9 cellular contexts compared by ENCODE assay signal in the genomic region with DNA sequence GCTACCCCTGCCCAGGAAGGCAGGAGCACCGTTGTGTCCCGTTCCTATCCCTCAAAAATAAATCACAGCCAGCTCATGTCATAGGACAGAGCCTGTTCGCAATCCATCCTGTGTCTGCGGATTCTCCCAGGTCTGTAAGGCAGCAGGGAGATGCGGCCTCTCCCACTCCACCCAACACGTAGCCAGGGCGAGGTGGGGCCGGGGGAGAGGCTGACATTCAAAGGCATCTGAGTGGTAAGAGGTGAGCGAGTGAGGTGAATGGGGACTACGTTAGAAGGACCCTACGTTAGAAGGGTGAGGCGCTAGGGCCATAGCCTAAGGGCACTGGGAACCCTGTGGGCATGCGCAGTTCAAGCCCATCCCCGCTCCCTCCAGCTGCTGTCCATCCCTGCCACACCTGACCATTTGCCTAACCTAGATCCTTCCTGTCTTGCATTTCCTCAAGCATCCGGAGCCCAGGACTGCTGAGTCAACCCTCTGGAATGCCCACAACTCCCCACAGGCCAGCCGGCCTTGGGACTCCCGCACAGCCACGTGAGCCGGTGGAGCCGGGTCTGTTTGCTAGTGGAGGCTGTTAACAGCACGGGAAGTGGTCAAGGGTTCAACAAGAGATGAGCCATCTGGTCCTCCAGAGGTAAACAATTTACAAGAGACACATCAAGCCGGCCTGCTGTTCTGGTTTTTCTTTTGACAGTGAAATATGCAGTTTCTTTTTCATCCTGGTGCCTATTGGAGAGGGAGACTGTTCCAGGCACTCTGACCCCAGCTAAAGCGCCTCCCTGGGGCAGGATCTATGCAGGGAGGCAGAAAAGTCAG. TPM values are rescaled to one million over a fixed set of nuclear protein-coding genes. Genes with fewer than 3 reads are reported as not detected.
DNase-seq lines count a peak whose midpoint lies in the region; ATAC-seq and TF ChIP-seq lines count a peak whose summit lies in the region.
"Had no signal": no experiment of that assay in that cellular context is flagged by ENCODE, and none has a peak within 500 bp of the region (broad histone marks: within the 10 kb centered on the region; RNA-seq: fewer than 3 reads in every experiment).

No MANE protein-coding gene starts in this region.

- POLR2A ChIA-PET in activated CD8-positive, alpha-beta T cell treated with anti-CD3 and anti-CD28 coated beads for 36 hours (lab: Charles Lee), result no interaction called here

- no peak overlapping the region for H3K9ac ChIP-seq in neuronal stem cell (ENCODE audit: low read depth, low read length, poor library complexity)

- H3K4me1 Mint-ChIP-seq in Calu3 (ENCODE audit: low read depth, unreplicated experiment), result peaks cover 33% of the 10 kb centered on the region
- no peaks in the 10 kb centered on the region for H3K4me1 Mint-ChIP-seq in activated CD8-positive, alpha-beta T cell treated with anti-CD3 and anti-CD28 coated beads for 36 hours (ENCODE audit: low read depth)
- H3K4me1 Mint-ChIP-seq: central memory CD8-positive, alpha-beta T cell had no signal

- H3K36me3 ChIP-seq in neuronal stem cell (replicated peaks in 1 of 2; ENCODE audit: control insufficient read depth in 2 of 2, insufficient read depth in 2 of 2, low read length in 2 of 2), result no peaks in the 10 kb centered on the region

- H3K27ac ChIP-seq in neuronal stem cell (replicated peaks; ENCODE audit: low read length), result no peak overlapping the region

- no peak overlapping the region for H4K8ac ChIP-seq in neuronal stem cell (ENCODE audit: low read depth, low read length)

- peak overlapping the region; percentile 49 for H3K23ac ChIP-seq in neuronal stem cell (ENCODE audit: low read depth, low read length, poor library complexity)

- no peak for ATAC-seq in GM18858 (IDR thresholded peaks at IDR 0.05; ENCODE audit: unreplicated experiment)
- no peak for ATAC-seq in activated CD8-positive, alpha-beta T cell treated with anti-CD3 and anti-CD28 coated beads for 36 hours
- no peak for ATAC-seq in GM18868 (IDR thresholded peaks at IDR 0.05; ENCODE audit: unreplicated experiment)

- peak overlapping the region; percentile 53 for H3K27ac Mint-ChIP-seq in Calu3 (ENCODE audit: unreplicated experiment)
- H3K27ac Mint-ChIP-seq in activated CD8-positive, alpha-beta T cell treated with anti-CD3 and anti-CD28 coated beads for 36 hours, result no peak overlapping the region

- intact Hi-C loops in Calu3 (cut with micrococcal nuclease; ENCODE audit: unreplicated experiment), result loop anchor here (1.0 kb wide), 1 partner anchor 9 kb away; no protein-coding TSS in a partner anchor
- intact Hi-C loops in activated CD8-positive, alpha-beta T cell treated with anti-CD3 and anti-CD28 coated beads for 36 hours (cut with micrococcal nuclease), result no loop called here

- H2AFZ ChIP-seq in neuronal stem cell (ENCODE audit: low read length), result peak overlapping the region; percentile 71

- peak overlapping the region; percentile 5 for H2BK12ac ChIP-seq in neuronal stem cell (ENCODE audit: low read length)

- H3K27me3 ChIP-seq in neuronal stem cell (ENCODE audit: control insufficient read depth in 3 of 3, insufficient read depth in 3 of 3, low read depth in 1 of 3, low read length in 3 of 3), result no peaks in the 10 kb centered on the region

- no CpG with 5 or more reads among the region's 23 CpGs for WGBS in neuronal stem cell (ENCODE audit: extremely low coverage in 2 of 2, insufficient read length in 2 of 2, insufficient replicate concordance in 1 of 2), 2 donors

- CTCF ChIA-PET in Calu3 (lab: Charles Lee), result interaction anchor here (0.6 to 2.1 kb wide), 11 partner anchors 10 to 148 kb away, joined by 3 to 12 read pairs (median 4); no protein-coding TSS in a partner anchor
- CTCF ChIA-PET in activated CD8-positive, alpha-beta T cell treated with anti-CD3 and anti-CD28 coated beads for 36 hours (lab: Charles Lee), result interaction anchor here (1.0 to 3.5 kb wide), 3 partner anchors 10 to 21 kb away, joined by 3 to 12 read pairs (median 3); no protein-coding TSS in a partner anchor

- H4K91ac ChIP-seq in neuronal stem cell (ENCODE audit: low read depth, low read length, poor library complexity), result peak overlapping the region; percentile 46

- H3K27me3 Mint-ChIP-seq in Calu3 (ENCODE audit: unreplicated experiment), result no peaks in the 10 kb centered on the region
- no peaks in the 10 kb centered on the region for H3K27me3 Mint-ChIP-seq in activated CD8-positive, alpha-beta T cell treated with anti-CD3 and anti-CD28 coated beads for 36 hours

- H3K9me3 ChIP-seq in neuronal stem cell (replicated peaks in 1 of 2; ENCODE audit: control insufficient read depth in 2 of 2, insufficient read depth in 1 of 2, low read depth in 1 of 2, low read length in 2 of 2), result peaks cover 4 to 7% of the 10 kb centered on the region in 2 donors

- H3K4me3 Mint-ChIP-seq in Calu3 (ENCODE audit: low read depth, unreplicated experiment), result peak overlapping the region; percentile 3
- H3K4me3 Mint-ChIP-seq in activated CD8-positive, alpha-beta T cell treated with anti-CD3 and anti-CD28 coated beads for 36 hours, result no peak overlapping the region
- H3K4me3 Mint-ChIP-seq: central memory CD8-positive, alpha-beta T cell had no signal

- H3K4ac ChIP-seq in neuronal stem cell (ENCODE audit: low read length), result no peak overlapping the region

- no peaks in the 10 kb centered on the region for H3K79me1 ChIP-seq in neuronal stem cell (ENCODE audit: low read depth, low read length)

- H2BK5ac ChIP-seq in neuronal stem cell (ENCODE audit: low read length), result no peak overlapping the region

- H2BK120ac ChIP-seq in neuronal stem cell (ENCODE audit: low read depth, low read length), result no peak overlapping the region

- H3K4me2 ChIP-seq in neuronal stem cell (ENCODE audit: insufficient read depth, low read length, poor library complexity, severe bottlenecking), result no peak overlapping the region

- peaks cover 10% of the 10 kb centered on the region for H3K36me3 Mint-ChIP-seq in Calu3 (ENCODE audit: insufficient read depth, unreplicated experiment)
- H3K36me3 Mint-ChIP-seq in activated CD8-positive, alpha-beta T cell treated with anti-CD3 and anti-CD28 coated beads for 36 hours (ENCODE audit: low read depth), result no peaks in the 10 kb centered on the region

- H3K18ac ChIP-seq in neuronal stem cell (ENCODE audit: low read length), result peak overlapping the region; percentile 85

- DNase-seq in Calu3 (peak; percentile 98), fibroblast of gingiva (ENCODE audit: low read depth) (peak; percentile 98), neuronal stem cell (ENCODE audit: low spot score) (no peak), SKM-1 treated with dmso at 0.1 percent for 144 hours (lab: John Stamatoyannopoulos, UW; ENCODE audit: unreplicated experiment) (no peak)
- DNase-seq in activated CD8-positive, alpha-beta T cell treated with anti-CD3 and anti-CD28 coated beads for 36 hours, result no peak

- peak overlapping the region; percentile 75 for H2BK15ac ChIP-seq in neuronal stem cell (ENCODE audit: low read length)

- H2AK5ac ChIP-seq in neuronal stem cell (ENCODE audit: low read depth, low read length), result peak overlapping the region; percentile 36

- TSS peak; percentile 51 for BruUV-seq in Calu3 (replicated peaks; lab: Mats Ljungman, UMichigan)

- no peak overlapping the region for H3K14ac ChIP-seq in neuronal stem cell (ENCODE audit: low read length)

- TF ChIP-seq CTCF in Calu3 (IDR thresholded peaks at IDR 0.05; ENCODE audit: unreplicated experiment), result no peak
- TF ChIP-seq CTCF in activated CD8-positive, alpha-beta T cell treated with anti-CD3 and anti-CD28 coated beads for 36 hours (IDR thresholded peaks at IDR 0.05), result no peak

- H3K9me3 Mint-ChIP-seq in Calu3 (ENCODE audit: low read depth, unreplicated experiment), result no peaks in the 10 kb centered on the region
- H3K9me3 Mint-ChIP-seq in activated CD8-positive, alpha-beta T cell treated with anti-CD3 and anti-CD28 coated beads for 36 hours, result peaks cover 4% of the 10 kb centered on the region
- H3K9me3 Mint-ChIP-seq: central memory CD8-positive, alpha-beta T cell had no signal

- H3K4me1 ChIP-seq in neuronal stem cell (ENCODE audit: control insufficient read depth in 2 of 2, insufficient read depth in 1 of 2, low read depth in 1 of 2, low read length in 2 of 2), result peaks cover 10 to 14% of the 10 kb centered on the region in 2 donors

- H3K4me3 ChIP-seq in neuronal stem cell (ENCODE audit: low read length in 2 of 2), result no peak overlapping the region

TF ChIP-seq in PFSK-1, 5 proteins besides CTCF, POLR2A, EP300 and RAD21:
- TF ChIP-seq, protein P1, sequence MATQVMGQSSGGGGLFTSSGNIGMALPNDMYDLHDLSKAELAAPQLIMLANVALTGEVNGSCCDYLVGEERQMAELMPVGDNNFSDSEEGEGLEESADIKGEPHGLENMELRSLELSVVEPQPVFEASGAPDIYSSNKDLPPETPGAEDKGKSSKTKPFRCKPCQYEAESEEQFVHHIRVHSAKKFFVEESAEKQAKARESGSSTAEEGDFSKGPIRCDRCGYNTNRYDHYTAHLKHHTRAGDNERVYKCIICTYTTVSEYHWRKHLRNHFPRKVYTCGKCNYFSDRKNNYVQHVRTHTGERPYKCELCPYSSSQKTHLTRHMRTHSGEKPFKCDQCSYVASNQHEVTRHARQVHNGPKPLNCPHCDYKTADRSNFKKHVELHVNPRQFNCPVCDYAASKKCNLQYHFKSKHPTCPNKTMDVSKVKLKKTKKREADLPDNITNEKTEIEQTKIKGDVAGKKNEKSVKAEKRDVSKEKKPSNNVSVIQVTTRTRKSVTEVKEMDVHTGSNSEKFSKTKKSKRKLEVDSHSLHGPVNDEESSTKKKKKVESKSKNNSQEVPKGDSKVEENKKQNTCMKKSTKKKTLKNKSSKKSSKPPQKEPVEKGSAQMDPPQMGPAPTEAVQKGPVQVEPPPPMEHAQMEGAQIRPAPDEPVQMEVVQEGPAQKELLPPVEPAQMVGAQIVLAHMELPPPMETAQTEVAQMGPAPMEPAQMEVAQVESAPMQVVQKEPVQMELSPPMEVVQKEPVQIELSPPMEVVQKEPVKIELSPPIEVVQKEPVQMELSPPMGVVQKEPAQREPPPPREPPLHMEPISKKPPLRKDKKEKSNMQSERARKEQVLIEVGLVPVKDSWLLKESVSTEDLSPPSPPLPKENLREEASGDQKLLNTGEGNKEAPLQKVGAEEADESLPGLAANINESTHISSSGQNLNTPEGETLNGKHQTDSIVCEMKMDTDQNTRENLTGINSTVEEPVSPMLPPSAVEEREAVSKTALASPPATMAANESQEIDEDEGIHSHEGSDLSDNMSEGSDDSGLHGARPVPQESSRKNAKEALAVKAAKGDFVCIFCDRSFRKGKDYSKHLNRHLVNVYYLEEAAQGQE (IDR thresholded peaks at IDR 0.05; ENCODE audit: insufficient read depth in 1 of 2, low read depth in 2 of 2, low read length in 2 of 2), result no peak
- TF ChIP-seq FOXP2 (optimal IDR thresholded peaks at IDR 0.05; ENCODE audit: borderline replicate concordance, extremely low read depth, extremely low read length, insufficient read depth), result peak; percentile 34
- no peak for TF ChIP-seq TAF1 (IDR thresholded peaks at IDR 0.05; ENCODE audit: borderline replicate concordance, insufficient read depth, low read length)
- TF ChIP-seq SIN3A (IDR thresholded peaks at IDR 0.05; ENCODE audit: borderline replicate concordance, insufficient read depth, low read length), result no peak

RNA-seq across cellular contexts. Expression of gene RIPOR3, which starts 45.9 kb away (rescaled TPM):
- total RNA-seq in Calu3 (2022), result 2.8 and 4.0 TPM in 2 replicates
- polyA plus RNA-seq in PFSK-1 (2012; ENCODE audit: insufficient read length, low read depth), result not detected
- polyA plus RNA-seq in neuronal stem cell (2013, experiment 1 of 2), result 2.5 TPM
- 2.3 TPM for polyA plus RNA-seq in neuronal stem cell (2013, experiment 2 of 2)
- total RNA-seq in activated CD8-positive, alpha-beta T cell treated with anti-CD3 and anti-CD28 coated beads for 36 hours, result not detected

Comparison
In these comparisons a context has a peak if more than half of its experiments do, and no peak if none do; other contexts are left out.
1. DNase-seq: peak in Calu3 (single experiment) and fibroblast of gingiva (single experiment); none in neuronal stem cell (single experiment), SKM-1 treated with dmso at 0.1 percent for 144 hours (single experiment) and activated CD8-positive, alpha-beta T cell treated with anti-CD3 and anti-CD28 coated beads for 36 hours (single experiment).